ENCODE assay signal across 23 cellular contexts in the genomic region with DNA sequence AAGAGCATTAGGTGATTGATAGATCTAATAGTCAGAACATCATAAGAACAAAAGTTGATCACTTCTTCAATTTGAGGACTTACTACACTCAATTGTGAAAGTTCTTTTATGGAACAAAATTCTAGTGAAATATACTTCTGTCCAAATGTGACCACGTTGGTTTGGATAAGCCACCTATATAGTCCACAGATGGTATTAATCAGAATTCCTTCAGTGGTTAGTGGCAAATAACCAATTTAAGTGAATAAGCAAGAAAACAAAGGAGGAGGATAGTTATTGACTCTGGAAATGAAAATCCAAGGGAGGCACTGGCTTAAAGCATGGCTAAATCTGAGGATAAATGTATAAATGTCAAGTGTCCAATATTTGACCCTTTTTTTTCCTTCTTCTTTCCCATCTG.
DNase-seq lines count a peak whose midpoint lies in the region; ATAC-seq, FAIRE-seq and TF ChIP-seq lines count a peak whose summit lies in the region.
"Had no signal": no experiment of that assay in that cellular context is flagged by ENCODE, and none has a peak within 500 bp of the region (broad histone marks: within the 10 kb centered on the region; RNA-seq: fewer than 3 reads in every experiment).

No MANE protein-coding gene starts in this region.

- in situ Hi-C loops in astrocyte of the cerebellum (cut with HindIII; ENCODE audit: low sequenced_read_pairs) = no loop called here

- no peak for TF ChIP-seq EP300 in gastroesophageal sphincter (IDR thresholded peaks at IDR 0.05)

- FAIRE-seq in urothelium cell line (lab: Jason Lieb, UNC) = no peak
- FAIRE-seq: GM12892, HepG2, K562 had no signal

- ATAC-seq in gastroesophageal sphincter = no peak
- no peak for ATAC-seq in GM21515 (IDR thresholded peaks at IDR 0.05; ENCODE audit: unreplicated experiment)
- ATAC-seq: HepG2, K562 had no signal

- H3K4me3 ChIP-seq in astrocyte of the cerebellum (ENCODE audit: low read depth, low read length) = no peak overlapping the region
- no peak overlapping the region for H3K4me3 ChIP-seq in gastroesophageal sphincter
- H3K4me3 ChIP-seq: K562, MG63 had no signal

- TF ChIP-seq CTCF in astrocyte of the cerebellum (IDR thresholded peaks at IDR 0.05; ENCODE audit: low read depth, low read length, missing control alignments) = no peak
- TF ChIP-seq CTCF in gastroesophageal sphincter (IDR thresholded peaks at IDR 0.05) = no peak

- WGBS in gastroesophageal sphincter (ENCODE audit: low coverage in 1 of 2), 2 donors = 44 to 50% methylated on average over 1 of the region's 1 CpG

- no peaks in the 10 kb centered on the region for H3K4me1 ChIP-seq in gastroesophageal sphincter

- H3K9me3 ChIP-seq in gastroesophageal sphincter = no peaks in the 10 kb centered on the region
- H3K9me3 ChIP-seq: MG63 had no signal

- H3K36me3 ChIP-seq in gastroesophageal sphincter = no peaks in the 10 kb centered on the region
- H3K36me3 ChIP-seq: MG63 had no signal

- no peak for TF ChIP-seq POLR2A in gastroesophageal sphincter (IDR thresholded peaks at IDR 0.05)

- DNase-seq in AG08395 (ENCODE audit: low spot score) (peak; percentile 25), GM04503 (ENCODE audit: low read depth) (peak; percentile 34), astrocyte of the cerebellum (ENCODE audit: low read depth) (peak; percentile 71), fibroblast of peridontal ligament (ENCODE audit: extremely low read depth) (peak; percentile 65), A172 (ENCODE audit: low spot score) (no peak), urothelium cell line (ENCODE audit: low spot score) (no peak)
- DNase-seq: 8988T; CD4-positive, CD25-positive, alpha-beta regulatory T cell; DMS79; H7; MG63; NCI-H1048; NCI-H1417 treated with DMSO at 0.1 percent for 48 hours; NCI-H187 treated with DMSO at 0.1 percent for 48 hours; NCI-H2107; NCI-H510A; NCI-H748 treated with DMSO at 0.1 percent for 48 hours had no signal

- no peak overlapping the region for H3K27ac ChIP-seq in gastroesophageal sphincter
- H3K27ac ChIP-seq: HL-60 had no signal

- no peaks in the 10 kb centered on the region for H3K27me3 ChIP-seq in gastroesophageal sphincter
- H3K27me3 ChIP-seq: MG63 had no signal

Comparison
In these comparisons a context has a peak if more than half of its experiments do, and no peak if none do; other contexts are left out.
1. DNase-seq: peak in AG08395 (single experiment), GM04503 (single experiment), astrocyte of the cerebellum (single experiment) and fibroblast of peridontal ligament (single experiment); none in A172 (single experiment) and urothelium cell line (single experiment).